Comparison of ENCODE assay signal across 10 cellular contexts in genomic region chr12:65756956-65757511, GRCh38.
DNase-seq lines count a peak whose midpoint lies in the region; ATAC-seq and TF ChIP-seq lines count a peak whose summit lies in the region.
"Had no signal": no experiment of that assay in that cellular context is flagged by ENCODE, and none has a peak within 500 bp of the region (broad histone marks: within the 10 kb centered on the region; RNA-seq: fewer than 3 reads in every experiment).

No MANE protein-coding gene starts in this region.

- no peaks in the 10 kb centered on the region for H3K9me2 ChIP-seq in MM.1S (replicated peaks; ENCODE audit: insufficient read depth, low read length)

- peak; percentile 98 for ATAC-seq in GM19395 (IDR thresholded peaks at IDR 0.05; ENCODE audit: unreplicated experiment)
- ATAC-seq in HG03025 (IDR thresholded peaks at IDR 0.05; ENCODE audit: low FRiP score, unreplicated experiment), result peak; percentile 85
- peak; percentile 90 to 93 for ATAC-seq in activated T-cell treated with anti-CD3 and anti-CD28 coated beads, Interleukin-2, amount 50 U/mL, for 72 hours (replicated peaks in 1 of 2)
- ATAC-seq: right cardiac atrium had no signal

- no peaks in the 10 kb centered on the region for H3K9me3 Mint-ChIP-seq in activated T-cell treated with anti-CD3 and anti-CD28 coated beads, Interleukin-2, amount 50 U/mL, for 72 hours

- in situ Hi-C loops in GM13976 (cut with MboI; ENCODE audit: low sequenced_read_pairs, unreplicated experiment), result no loop called here

- DNase-seq in GM13976 (ENCODE audit: low spot score) (peak; percentile 69), MM.1S (no peak), NCI-H2029 (lab: John Stamatoyannopoulos, UW) (no peak), NCI-H446 (lab: John Stamatoyannopoulos, UW) (no peak), GF-D8 (lab: John Stamatoyannopoulos, UW) (no peak)
- peak; percentile 34 to 55 for DNase-seq in activated T-cell treated with anti-CD3 and anti-CD28 coated beads, Interleukin-2, amount 50 U/mL, for 72 hours
- DNase-seq: right cardiac atrium, thyroid gland had no signal

- no peak overlapping the region for H2AFZ ChIP-seq in MM.1S (ENCODE audit: low read length)

- H3K27me3 Mint-ChIP-seq in activated T-cell treated with anti-CD3 and anti-CD28 coated beads, Interleukin-2, amount 50 U/mL, for 72 hours (ENCODE audit: low read depth), result peaks cover 59% of the 10 kb centered on the region

- no peak overlapping the region for H3K27ac ChIP-seq in MM.1S (ENCODE audit: low read length)
- H3K27ac ChIP-seq: thyroid gland had no signal

- no peaks in the 10 kb centered on the region for H4K20me1 ChIP-seq in MM.1S (ENCODE audit: insufficient read depth, low read length)

- no peak overlapping the region for H3K4me2 ChIP-seq in MM.1S (ENCODE audit: low read depth, low read length)

- H3K9ac ChIP-seq in MM.1S (ENCODE audit: low read length), result no peak overlapping the region

- no peak overlapping the region for H3K4me3 Mint-ChIP-seq in activated T-cell treated with anti-CD3 and anti-CD28 coated beads, Interleukin-2, amount 50 U/mL, for 72 hours

- no peaks in the 10 kb centered on the region for H3K79me2 ChIP-seq in MM.1S (ENCODE audit: low read length)

- no peak for TF ChIP-seq CTCF in GM13976 (IDR thresholded peaks at IDR 0.05; ENCODE audit: borderline replicate concordance, control extremely low read depth, extremely low read depth, insufficient read depth, missing control alignments)
- no peak for TF ChIP-seq CTCF in MM.1S (IDR thresholded peaks at IDR 0.05; ENCODE audit: low read length)

- no peaks in the 10 kb centered on the region for H3K9me3 ChIP-seq in MM.1S (replicated peaks; ENCODE audit: insufficient read depth, low read length)
- H3K9me3 ChIP-seq: thyroid gland had no signal

- no peak overlapping the region for H3K4me3 ChIP-seq in MM.1S (ENCODE audit: low read length)
- H3K4me3 ChIP-seq: thyroid gland had no signal

- H3K27ac Mint-ChIP-seq in activated T-cell treated with anti-CD3 and anti-CD28 coated beads, Interleukin-2, amount 50 U/mL, for 72 hours, result no peak overlapping the region

- H3K36me3 ChIP-seq in MM.1S (replicated peaks; ENCODE audit: insufficient read depth, low read length), result no peaks in the 10 kb centered on the region
- H3K36me3 ChIP-seq: thyroid gland had no signal

- no peaks in the 10 kb centered on the region for H3K27me3 ChIP-seq in MM.1S (replicated peaks; ENCODE audit: insufficient read depth, low read length)
- H3K27me3 ChIP-seq: thyroid gland had no signal

- H3K36me3 Mint-ChIP-seq in activated T-cell treated with anti-CD3 and anti-CD28 coated beads, Interleukin-2, amount 50 U/mL, for 72 hours (ENCODE audit: insufficient read depth in 2 of 2), result no peaks in the 10 kb centered on the region

- no peaks in the 10 kb centered on the region for H3F3A ChIP-seq in MM.1S (ENCODE audit: insufficient read depth, low read length)

- peaks cover 18% of the 10 kb centered on the region for H3K4me1 Mint-ChIP-seq in activated T-cell treated with anti-CD3 and anti-CD28 coated beads, Interleukin-2, amount 50 U/mL, for 72 hours (ENCODE audit: low read depth)

- no peaks in the 10 kb centered on the region for H3K4me1 ChIP-seq in MM.1S (ENCODE audit: low read length)
- H3K4me1 ChIP-seq: thyroid gland had no signal

Comparison
In these comparisons a context has a peak if more than half of its experiments do, and no peak if none do; other contexts are left out.
1. DNase-seq: peak in GM13976 (single experiment) and activated T-cell treated with anti-CD3 and anti-CD28 coated beads, Interleukin-2, amount 50 U/mL, for 72 hours (2 of 2); none in MM.1S (single experiment), NCI-H2029 (single experiment), NCI-H446 (0 of 2) and GF-D8 (single experiment).
2. Peak in every context shown above with its lines, with median percentiles within 50 percentile points of each other: ATAC-seq.